Comparison of ENCODE assay signal across 16 cellular contexts in the genomic region with DNA sequence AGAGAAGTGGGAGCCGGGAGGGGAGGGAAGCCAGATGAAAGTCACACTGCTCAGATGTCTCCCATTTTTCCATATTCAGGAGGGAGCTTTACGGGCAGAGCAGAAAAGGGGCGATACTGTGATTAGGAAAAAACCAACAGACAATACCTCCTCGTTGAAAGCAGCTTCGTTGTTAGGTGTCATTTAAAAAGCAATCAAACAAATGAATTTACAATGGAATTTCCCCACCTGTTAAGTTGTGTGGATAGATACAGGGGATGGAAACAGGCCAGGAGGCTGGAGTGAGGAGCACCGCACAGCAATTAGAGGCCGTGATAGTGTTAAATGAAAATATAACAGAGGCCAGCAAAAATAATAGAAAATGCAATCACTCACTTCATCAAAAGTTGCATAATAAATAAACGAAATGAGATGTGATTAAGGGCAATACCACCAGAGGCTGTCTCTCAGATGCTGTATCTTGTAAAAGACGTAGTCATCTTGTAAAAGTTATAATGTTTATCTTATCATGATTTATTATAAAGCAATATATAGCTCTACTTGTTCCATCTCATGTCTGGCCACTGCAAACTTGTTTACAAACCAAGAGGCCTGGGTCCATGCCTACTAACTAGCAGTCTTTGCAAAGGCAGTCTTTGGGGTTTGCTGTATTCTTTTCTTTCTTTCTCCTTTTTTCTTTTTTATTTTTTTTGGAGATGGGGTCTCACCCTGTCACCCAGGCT.
DNase-seq lines count a peak whose midpoint lies in the region; ATAC-seq and TF ChIP-seq lines count a peak whose summit lies in the region.
"Had no signal": no experiment of that assay in that cellular context is flagged by ENCODE, and none has a peak within 500 bp of the region (broad histone marks: within the 10 kb centered on the region; RNA-seq: fewer than 3 reads in every experiment).

No MANE protein-coding gene starts in this region.

- no peaks in the 10 kb centered on the region for H3K36me3 Mint-ChIP-seq in stimulated activated naive CD8-positive, alpha-beta T cell treated with anti-CD3 and anti-CD28 coated beads, Interleukin-15, Interleukin-2, amounts not matched to agents 100 ng/mL and 50 ng/mL, for 24 hours (ENCODE audit: low read depth)
- no peaks in the 10 kb centered on the region for H3K36me3 Mint-ChIP-seq in activated T-helper 17 cell treated with anti-CD3 and anti-CD28 coated beads, Interleukin-2, amount 50 U/mL, for 72 hours (ENCODE audit: low read depth)

- H3K9me2 ChIP-seq in Loucy (replicated peaks; ENCODE audit: low read depth, low read length), result no peaks in the 10 kb centered on the region

- H4K20me1 ChIP-seq in Loucy (ENCODE audit: insufficient read depth, low read length, poor library complexity, severe bottlenecking), result no peaks in the 10 kb centered on the region

- intact Hi-C loops in A673 (cut with micrococcal nuclease; ENCODE audit: unreplicated experiment), result no loop called here

- peak overlapping the region; percentile 94 for H3K27ac Mint-ChIP-seq in stimulated activated naive CD8-positive, alpha-beta T cell treated with anti-CD3 and anti-CD28 coated beads, Interleukin-15, Interleukin-2, amounts not matched to agents 100 ng/mL and 50 ng/mL, for 24 hours
- no peak overlapping the region for H3K27ac Mint-ChIP-seq in stimulated activated naive CD8-positive, alpha-beta T cell treated with anti-CD3 and anti-CD28 coated beads, Interleukin-15, amount 100 ng/mL, for 72 hours
- H3K27ac Mint-ChIP-seq in activated T-helper 17 cell treated with anti-CD3 and anti-CD28 coated beads, Interleukin-2, amount 50 U/mL, for 72 hours, result peak overlapping the region; percentile 94
- H3K27ac Mint-ChIP-seq: H9 had no signal

- H3K9ac ChIP-seq in Loucy (ENCODE audit: low read depth, low read length, poor library complexity, severe bottlenecking), result peak overlapping the region; percentile 47

- no peaks in the 10 kb centered on the region for H3K27me3 ChIP-seq in Loucy (ENCODE audit: insufficient read depth, low read length, poor library complexity, severe bottlenecking)
- peaks cover 9% of the 10 kb centered on the region for H3K27me3 ChIP-seq in A673 (replicated peaks; ENCODE audit: insufficient read depth, low read depth, low read length, poor library complexity)
- H3K27me3 ChIP-seq: BE2C had no signal

- no peaks in the 10 kb centered on the region for H3K9me3 Mint-ChIP-seq in stimulated activated naive CD8-positive, alpha-beta T cell treated with anti-CD3 and anti-CD28 coated beads, Interleukin-15, Interleukin-2, amounts not matched to agents 100 ng/mL and 50 ng/mL, for 24 hours
- no peaks in the 10 kb centered on the region for H3K9me3 Mint-ChIP-seq in stimulated activated naive CD8-positive, alpha-beta T cell treated with anti-CD3 and anti-CD28 coated beads, Interleukin-15, amount 100 ng/mL, for 72 hours
- H3K9me3 Mint-ChIP-seq in activated T-helper 17 cell treated with anti-CD3 and anti-CD28 coated beads, Interleukin-2, amount 50 U/mL, for 72 hours, result no peaks in the 10 kb centered on the region
- H3K9me3 Mint-ChIP-seq: H9 had no signal

- H3K4me3 Mint-ChIP-seq in stimulated activated naive CD8-positive, alpha-beta T cell treated with anti-CD3 and anti-CD28 coated beads, Interleukin-15, Interleukin-2, amounts not matched to agents 100 ng/mL and 50 ng/mL, for 24 hours, result no peak overlapping the region
- H3K4me3 Mint-ChIP-seq in stimulated activated naive CD8-positive, alpha-beta T cell treated with anti-CD3 and anti-CD28 coated beads, Interleukin-15, amount 100 ng/mL, for 72 hours, result no peak overlapping the region
- H3K4me3 Mint-ChIP-seq in activated T-helper 17 cell treated with anti-CD3 and anti-CD28 coated beads, Interleukin-2, amount 50 U/mL, for 72 hours, result peak overlapping the region; percentile 70
- H3K4me3 Mint-ChIP-seq: H9 had no signal

- H2AFZ ChIP-seq in Loucy (ENCODE audit: low read length), result peak overlapping the region; percentile 79

- peaks cover 10% of the 10 kb centered on the region for H3F3A ChIP-seq in Loucy (ENCODE audit: low read depth)

- H3K27me3 Mint-ChIP-seq in stimulated activated naive CD8-positive, alpha-beta T cell treated with anti-CD3 and anti-CD28 coated beads, Interleukin-15, Interleukin-2, amounts not matched to agents 100 ng/mL and 50 ng/mL, for 24 hours, result peaks cover 5% of the 10 kb centered on the region
- H3K27me3 Mint-ChIP-seq in stimulated activated naive CD8-positive, alpha-beta T cell treated with anti-CD3 and anti-CD28 coated beads, Interleukin-15, amount 100 ng/mL, for 72 hours, result peaks cover 20% of the 10 kb centered on the region
- peaks cover 3% of the 10 kb centered on the region for H3K27me3 Mint-ChIP-seq in activated T-helper 17 cell treated with anti-CD3 and anti-CD28 coated beads, Interleukin-2, amount 50 U/mL, for 72 hours

- in situ Hi-C loops in GM13977 (cut with MboI; ENCODE audit: low pct_unique_long_range_greater_than_20kb, low sequenced_read_pairs, unreplicated experiment), result no loop called here

- H3K4me1 Mint-ChIP-seq in stimulated activated naive CD8-positive, alpha-beta T cell treated with anti-CD3 and anti-CD28 coated beads, Interleukin-15, Interleukin-2, amounts not matched to agents 100 ng/mL and 50 ng/mL, for 24 hours (ENCODE audit: low read depth), result peaks cover 54% of the 10 kb centered on the region
- H3K4me1 Mint-ChIP-seq in stimulated activated naive CD8-positive, alpha-beta T cell treated with anti-CD3 and anti-CD28 coated beads, Interleukin-15, amount 100 ng/mL, for 72 hours, result peaks cover 40% of the 10 kb centered on the region
- peaks cover 40% of the 10 kb centered on the region for H3K4me1 Mint-ChIP-seq in activated T-helper 17 cell treated with anti-CD3 and anti-CD28 coated beads, Interleukin-2, amount 50 U/mL, for 72 hours

- peaks cover 9% of the 10 kb centered on the region for H3K79me2 ChIP-seq in Loucy (ENCODE audit: insufficient read depth, low read length)

- peak overlapping the region; percentile 59 for H3K4me2 ChIP-seq in Loucy (ENCODE audit: low read depth, low read length, poor library complexity, severe bottlenecking)

- TF ChIP-seq CTCF in Loucy (conservative IDR thresholded peaks at IDR 0.05; ENCODE audit: low read length), result no peak
- TF ChIP-seq CTCF in A673 (conservative IDR thresholded peaks at IDR 0.05; ENCODE audit: low read depth, low read length), result no peak
- TF ChIP-seq CTCF in GM13977 (IDR thresholded peaks at IDR 0.05; ENCODE audit: extremely low read depth, insufficient read depth, missing control alignments), result no peak

- H3K36me3 ChIP-seq in Loucy (ENCODE audit: insufficient read depth, low read length), result no peaks in the 10 kb centered on the region
- H3K36me3 ChIP-seq in A673 (ENCODE audit: insufficient read depth, low read length, poor library complexity, severe bottlenecking), result no peaks in the 10 kb centered on the region
- H3K36me3 ChIP-seq: BE2C, SJSA1 had no signal

- no peak overlapping the region for H3K27ac ChIP-seq in A673 (ENCODE audit: low read depth, low read length, poor library complexity, severe bottlenecking)
- H3K27ac ChIP-seq: RWPE1, SJSA1 had no signal

- no TSS peak for BruUV-seq in A673 (replicated peaks; lab: Mats Ljungman, UMichigan)

- H3K4me3 ChIP-seq in Loucy (ENCODE audit: low read length, poor library complexity, severe bottlenecking) (peak overlapping the region; percentile 31), A673 (ENCODE audit: low read depth, low read length, poor library complexity, severe bottlenecking) (no peak overlapping the region)
- H3K4me3 ChIP-seq: SJSA1 had no signal

- H3K9me3 ChIP-seq in Loucy (ENCODE audit: insufficient read depth, low read depth, low read length), result no peaks in the 10 kb centered on the region
- H3K9me3 ChIP-seq in A673 (ENCODE audit: low read depth, low read length, poor library complexity, severe bottlenecking), result no peaks in the 10 kb centered on the region
- H3K9me3 ChIP-seq: BE2C, SJSA1 had no signal

- POLR2A ChIA-PET in A673 (lab: Charles Lee; ENCODE audit: low non-redundant PET), result no interaction called here

- ATAC-seq in stimulated activated naive CD8-positive, alpha-beta T cell treated with anti-CD3 and anti-CD28 coated beads, Interleukin-15, amount 100 ng/mL, for 72 hours, result no peak
- ATAC-seq in activated T-helper 17 cell treated with anti-CD3 and anti-CD28 coated beads, Interleukin-2, amount 50 U/mL, for 72 hours (replicated peaks), result no peak
- no peak for ATAC-seq in HG02870 (IDR thresholded peaks at IDR 0.05; ENCODE audit: unreplicated experiment)

- no peak for DNase-seq in stimulated activated naive CD8-positive, alpha-beta T cell treated with anti-CD3 and anti-CD28 coated beads, Interleukin-15, amount 100 ng/mL, for 72 hours
- DNase-seq in A673 (ENCODE audit: low spot score) (no peak), GM13977 (ENCODE audit: low spot score) (no peak)
- DNase-seq: BE2C, H9, IMR-90, NCI-H1436 treated with DMSO at 0.1 percent for 48 hours, NCI-H2081, NCI-H226, NCI-H526 treated with DMSO at 0.1 percent for 48 hours had no signal

- H3K4me1 ChIP-seq in Loucy (ENCODE audit: insufficient read depth, low read length, poor library complexity, severe bottlenecking) (peaks cover 95% of the 10 kb centered on the region), A673 (ENCODE audit: insufficient read depth, low read length, poor library complexity, severe bottlenecking) (no peaks in the 10 kb centered on the region)

- CTCF ChIA-PET in A673 (lab: Charles Lee), result no interaction called here

Comparison
In these comparisons a context has a peak if more than half of its experiments do, and no peak if none do; other contexts are left out.
1. H3K27ac Mint-ChIP-seq: peak in stimulated activated naive CD8-positive, alpha-beta T cell treated with anti-CD3 and anti-CD28 coated beads, Interleukin-15, Interleukin-2, amounts not matched to agents 100 ng/mL and 50 ng/mL, for 24 hours (single experiment) and activated T-helper 17 cell treated with anti-CD3 and anti-CD28 coated beads, Interleukin-2, amount 50 U/mL, for 72 hours (single experiment); none in stimulated activated naive CD8-positive, alpha-beta T cell treated with anti-CD3 and anti-CD28 coated beads, Interleukin-15, amount 100 ng/mL, for 72 hours (0 of 2).